ENCODE assay signal across 12 cellular contexts in the genomic region with DNA sequence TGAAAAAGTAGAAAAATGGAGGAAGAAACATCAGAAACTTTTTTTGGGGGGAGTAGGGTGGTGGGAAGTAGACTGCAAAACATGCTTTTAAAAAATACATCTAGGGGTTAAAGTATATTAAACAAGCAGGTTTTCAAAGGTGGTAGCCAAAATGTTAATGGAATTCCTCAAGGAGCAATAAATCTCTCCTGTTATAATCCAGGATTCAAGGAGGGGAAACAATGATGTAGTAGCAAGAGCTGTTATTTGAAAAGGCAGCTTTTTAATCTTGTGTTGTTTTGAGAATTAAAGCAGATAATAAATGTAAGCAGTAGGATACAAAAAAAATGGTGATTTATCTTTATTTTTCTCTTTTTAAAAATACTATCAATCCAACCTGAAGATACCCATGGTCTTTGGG.
DNase-seq lines count a peak whose midpoint lies in the region; ATAC-seq and TF ChIP-seq lines count a peak whose summit lies in the region.
"Had no signal": no experiment of that assay in that cellular context is flagged by ENCODE, and none has a peak within 500 bp of the region (broad histone marks: within the 10 kb centered on the region; RNA-seq: fewer than 3 reads in every experiment).

No MANE protein-coding gene starts in this region.

- H3K36me3 Mint-ChIP-seq in endothelial cell (ENCODE audit: low read depth, unreplicated experiment) (no peaks in the 10 kb centered on the region), neural progenitor cell (peaks cover 6% of the 10 kb centered on the region)

- CTCF ChIA-PET in SK-N-SH (lab: Yijun Ruan, JAX): no interaction called here

- H3K36me3 ChIP-seq in SK-N-SH (replicated peaks in 1 of 2; ENCODE audit: control insufficient read depth in 1 of 2, insufficient read depth in 2 of 2, low read length in 1 of 2): no peaks in the 10 kb centered on the region
- H3K36me3 ChIP-seq in neural progenitor cell: no peaks in the 10 kb centered on the region

- no peaks in the 10 kb centered on the region for H3K79me2 ChIP-seq in SK-N-SH (ENCODE audit: insufficient read depth)
- no peaks in the 10 kb centered on the region for H3K79me2 ChIP-seq in neural progenitor cell (ENCODE audit: low read depth)

- H3K9me2 ChIP-seq in SK-N-SH: no peaks in the 10 kb centered on the region; the same call in 1 of the 2 replicates

- no peak for DNase-seq in SK-N-SH
- no peak for DNase-seq in endothelial cell (ENCODE audit: low spot score)
- no peak for DNase-seq in neural progenitor cell (ENCODE audit: low spot score)
- no peak for DNase-seq in DMS153 (lab: John Stamatoyannopoulos, UW)
- no peak for DNase-seq in putamen (ENCODE audit: low spot score)
- DNase-seq in NCI-H187 (lab: John Stamatoyannopoulos, UW): no peak
- DNase-seq: DND-41, HCEC 1CT, NCI-H1930, NCI-H524 had no signal

- H3K9me3 ChIP-seq in SK-N-SH (no peaks in the 10 kb centered on the region), neural progenitor cell (ENCODE audit: low read depth) (no peaks in the 10 kb centered on the region)

- H3K4me1 Mint-ChIP-seq in endothelial cell (ENCODE audit: unreplicated experiment) (peaks cover 16% of the 10 kb centered on the region), neural progenitor cell (peaks cover 31% of the 10 kb centered on the region)

- H4K20me1 ChIP-seq in SK-N-SH (ENCODE audit: insufficient read depth): no peaks in the 10 kb centered on the region
- no peaks in the 10 kb centered on the region for H4K20me1 ChIP-seq in neural progenitor cell (ENCODE audit: low read depth)

- H3K9me3 Mint-ChIP-seq in endothelial cell (ENCODE audit: unreplicated experiment) (no peaks in the 10 kb centered on the region), neural progenitor cell (peaks cover 6% of the 10 kb centered on the region)

- H3K27me3 ChIP-seq in SK-N-SH (ENCODE audit: insufficient read depth) (no peaks in the 10 kb centered on the region), neural progenitor cell (no peaks in the 10 kb centered on the region)

- TF ChIP-seq RAD21 in SK-N-SH (IDR thresholded peaks at IDR 0.05; ENCODE audit: low read length): no peak

- H3K27me3 Mint-ChIP-seq in endothelial cell (ENCODE audit: unreplicated experiment) (peaks cover 2% of the 10 kb centered on the region), neural progenitor cell (ENCODE audit: insufficient read depth, low read depth) (no peaks in the 10 kb centered on the region)

- H3K4me3 ChIP-seq in SK-N-SH (ENCODE audit: low read depth in 2 of 2, low read length in 1 of 2): no peak overlapping the region
- H3K4me3 ChIP-seq in neural progenitor cell: peak overlapping the region; percentile 25

- no peak overlapping the region for H3K9ac ChIP-seq in SK-N-SH
- no peak overlapping the region for H3K9ac ChIP-seq in neural progenitor cell

- peak overlapping the region; percentile 75; the same call in 1 of the 2 replicates for H2AFZ ChIP-seq in SK-N-SH (ENCODE audit: low read depth)
- H2AFZ ChIP-seq in neural progenitor cell (replicated peaks): no peak overlapping the region

- TF ChIP-seq CTCF in SK-N-SH (IDR thresholded peaks at IDR 0.05) (no peak), endothelial cell (IDR thresholded peaks at IDR 0.05; ENCODE audit: unreplicated experiment) (no peak), neural progenitor cell (IDR thresholded peaks at IDR 0.05) (no peak)

- H3K27ac Mint-ChIP-seq in endothelial cell (ENCODE audit: unreplicated experiment): peak overlapping the region; percentile 82
- peak overlapping the region; percentile 93 for H3K27ac Mint-ChIP-seq in neural progenitor cell

- H3F3A ChIP-seq in SK-N-SH (replicated peaks; ENCODE audit: insufficient read depth): no peaks in the 10 kb centered on the region
- peaks cover 14% of the 10 kb centered on the region for H3F3A ChIP-seq in neural progenitor cell (ENCODE audit: low read depth)

- H3K27ac ChIP-seq in SK-N-SH (ENCODE audit: low read depth in 2 of 2, low read length in 1 of 2) (peak overlapping the region in 1 of 2 experiments; percentile 21; a peak in 1 of 4 replicates), neural progenitor cell (peak overlapping the region; percentile 83)

- POLR2A ChIA-PET in SK-N-SH (lab: Yijun Ruan, JAX): no interaction called here

- no peak for ATAC-seq in SK-N-SH treated with all-trans-retinoic acid at 6 μM for 48 hours
- ATAC-seq in GM18502 (IDR thresholded peaks at IDR 0.05; ENCODE audit: poor library complexity, unreplicated experiment): no peak

- TF ChIP-seq EP300 in SK-N-SH (IDR thresholded peaks at IDR 0.05; ENCODE audit: borderline replicate concordance in 1 of 2, low read depth in 1 of 2, low read length in 1 of 2): no peak

- H3K4me1 ChIP-seq in SK-N-SH (ENCODE audit: control insufficient read depth in 1 of 2, insufficient read depth in 2 of 2, low read depth in 1 of 2, low read length in 1 of 2) (peaks cover 0 to 4% of the 10 kb centered on the region in 2 experiments; a peak in 2 of 4 replicates), neural progenitor cell (peaks cover 32% of the 10 kb centered on the region)

- H3K4me3 Mint-ChIP-seq in endothelial cell (ENCODE audit: unreplicated experiment) (no peak overlapping the region), neural progenitor cell (peak overlapping the region; percentile 75)

- no peak overlapping the region for H3K4me2 ChIP-seq in SK-N-SH
- H3K4me2 ChIP-seq in neural progenitor cell: peak overlapping the region; percentile 80

TF ChIP-seq in SK-N-SH, 30 proteins besides CTCF, POLR2A, EP300 and RAD21:
- TF ChIP-seq TEAD4 (IDR thresholded peaks at IDR 0.05; ENCODE audit: borderline replicate concordance, insufficient read depth) (no peak), RFX5 (IDR thresholded peaks at IDR 0.05; ENCODE audit: low read length) (no peak), ZBTB33 (IDR thresholded peaks at IDR 0.05; ENCODE audit: borderline replicate concordance, low read depth) (no peak), CHD2 (IDR thresholded peaks at IDR 0.05; ENCODE audit: low read length, partially characterized antibody) (no peak)
- TF ChIP-seq, protein P1, sequence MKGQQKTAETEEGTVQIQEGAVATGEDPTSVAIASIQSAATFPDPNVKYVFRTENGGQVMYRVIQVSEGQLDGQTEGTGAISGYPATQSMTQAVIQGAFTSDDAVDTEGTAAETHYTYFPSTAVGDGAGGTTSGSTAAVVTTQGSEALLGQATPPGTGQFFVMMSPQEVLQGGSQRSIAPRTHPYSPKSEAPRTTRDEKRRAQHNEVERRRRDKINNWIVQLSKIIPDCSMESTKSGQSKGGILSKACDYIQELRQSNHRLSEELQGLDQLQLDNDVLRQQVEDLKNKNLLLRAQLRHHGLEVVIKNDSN (IDR thresholded peaks at IDR 0.05; ENCODE audit: borderline replicate concordance, low read depth): no peak
TF ChIP-seq in SK-N-SH: peak in this region for 0.

TF ChIP-seq in SK-N-SH treated with all-trans-retinoic acid at 6 μM for 48 hours, 23 proteins besides CTCF, POLR2A, EP300 and RAD21:
- no peak for TF ChIP-seq POU6F1 (CRISPR knock-in tag; IDR thresholded peaks at IDR 0.05; ENCODE audit: borderline replicate concordance, low read depth)
- TF ChIP-seq TOX (CRISPR knock-in tag; IDR thresholded peaks at IDR 0.05; ENCODE audit: borderline replicate concordance): no peak
- TF ChIP-seq TCF4 (CRISPR knock-in tag; IDR thresholded peaks at IDR 0.05; ENCODE audit: borderline replicate concordance): no peak
